Comparison of ENCODE assay signal across 8 cellular contexts in genomic region chr6:27871919-27872633, GRCh38. TPM values are rescaled to one million over a fixed set of nuclear protein-coding genes. Genes with fewer than 3 reads are reported as not detected.
DNase-seq lines count a peak whose midpoint lies in the region; ATAC-seq and TF ChIP-seq lines count a peak whose summit lies in the region.

No MANE protein-coding gene starts in this region.

- no peak for TF ChIP-seq EP300 in transverse colon (IDR thresholded peaks at IDR 0.05; ENCODE audit: low read depth)

- peak; percentile 36; the same call in 1 of the 2 replicates for TF ChIP-seq CTCF in PC-9 (conservative IDR thresholded peaks at IDR 0.05)
- peak in 2 of 5 experiments; percentile 8 to 45 for TF ChIP-seq CTCF in transverse colon (IDR thresholded peaks at IDR 0.05)

- H3K4me2 ChIP-seq in PC-9: peak overlapping the region; percentile 83
- H3K4me2 ChIP-seq in neuronal stem cell (ENCODE audit: insufficient read depth, low read length, poor library complexity, severe bottlenecking): peak overlapping the region; percentile 49

- no peaks in the 10 kb centered on the region for H3K9me2 ChIP-seq in PC-9 (ENCODE audit: insufficient read depth)

- in situ Hi-C loops in Caki2 (cut with HindIII; ENCODE audit: low pct_unique_long_range_greater_than_20kb, low sequenced_read_pairs): no loop called here
- in situ Hi-C loops in transverse colon (cut with MboI; ENCODE audit: low pct_ligation_motif_present in 1 of 4, low pct_unique_long_range_greater_than_20kb in 1 of 4, low sequenced_read_pairs in 3 of 4): loop anchor here in 1 of 4 donors (25.0 kb wide), 1 partner anchor 1285 kb away; the partner anchor contains the start of gene ABT1

- BruUV-seq in PC-9 (replicated peaks; lab: Mats Ljungman, UMichigan): TSS peak; percentile 80

- no peak overlapping the region for H3K14ac ChIP-seq in neuronal stem cell (ENCODE audit: low read length)

- peaks cover 12% of the 10 kb centered on the region; the same call in 1 of the 2 replicates for H3F3A ChIP-seq in PC-9 (ENCODE audit: insufficient read depth, low read depth)

- H3K36me3 ChIP-seq in PC-9 (ENCODE audit: low read depth) (no peaks in the 10 kb centered on the region), neuronal stem cell (replicated peaks in 1 of 2; ENCODE audit: control insufficient read depth in 2 of 2, insufficient read depth in 2 of 2, low read length in 2 of 2) (no peaks in the 10 kb centered on the region), transverse colon (no peaks in the 10 kb centered on the region)

- no peaks in the 10 kb centered on the region for H3K79me2 ChIP-seq in PC-9 (ENCODE audit: low read depth)

- DNase-seq in Caki2 (ENCODE audit: low read depth): peak; percentile 78
- DNase-seq in HUDEP-2 (lab: John Stamatoyannopoulos, UW; ENCODE audit: unreplicated experiment in 76 of 76): peak in 67 of 76 experiments; percentile 73 to 99 (median 92)
- DNase-seq in PC-9: peak; percentile 83 to 85
- DNase-seq in activated effector memory CD4-positive, alpha-beta T cell treated with Interleukin-2 at 50 U/mL for 16 hours: peak; percentile 72
- DNase-seq in fibroblast of the conjunctiva (ENCODE audit: low read depth): peak; percentile 97
- DNase-seq in neuronal stem cell (ENCODE audit: low spot score): peak; percentile 95
- DNase-seq in transverse colon: peak; percentile 84

- H3K9me3 ChIP-seq in PC-9 (ENCODE audit: insufficient read depth, low read depth) (no peaks in the 10 kb centered on the region), neuronal stem cell (replicated peaks in 1 of 2; ENCODE audit: control insufficient read depth in 2 of 2, insufficient read depth in 1 of 2, low read depth in 1 of 2, low read length in 2 of 2) (no peaks in the 10 kb centered on the region), transverse colon (no peaks in the 10 kb centered on the region)

- intact Hi-C loops in PC-9 (cut with micrococcal nuclease; ENCODE audit: unreplicated experiment): loop anchor here (2.0 kb wide), 1 partner anchor 61 kb away; a partner anchor contains a TSS
- intact Hi-C loops in transverse colon (cut with DNase I; ENCODE audit: low total_unique reads): no loop called here

- WGBS in neuronal stem cell (ENCODE audit: extremely low coverage in 2 of 2, insufficient read length in 2 of 2, insufficient replicate concordance in 1 of 2), 2 donors: no CpG with 5 or more reads among the region's 50 CpGs
- 2 to 10% methylated on average over 7 to 47 of the region's 50 CpGs for WGBS in transverse colon (ENCODE audit: low coverage in 1 of 2), 2 donors

- TF ChIP-seq POLR2A in transverse colon (IDR thresholded peaks at IDR 0.05): peak; percentile 98

- H3K23ac ChIP-seq in neuronal stem cell (ENCODE audit: low read depth, low read length, poor library complexity): peak overlapping the region; percentile 82

- no peak overlapping the region for H2BK5ac ChIP-seq in neuronal stem cell (ENCODE audit: low read length)

- no peak overlapping the region for H2BK120ac ChIP-seq in neuronal stem cell (ENCODE audit: low read depth, low read length)

- peaks cover 2% of the 10 kb centered on the region for H3K79me1 ChIP-seq in neuronal stem cell (ENCODE audit: low read depth, low read length)

- peak overlapping the region; percentile 67 for H3K4me3 ChIP-seq in PC-9
- peak overlapping the region; percentile 49 to 93 for H3K4me3 ChIP-seq in neuronal stem cell (ENCODE audit: low read length in 2 of 2)
- peak overlapping the region; percentile 36 to 66 (median 48) for H3K4me3 ChIP-seq in transverse colon

- H3K4me1 ChIP-seq in PC-9 (replicated peaks; ENCODE audit: insufficient read depth): peaks cover 7% of the 10 kb centered on the region; the same call in 1 of the 2 replicates
- peaks cover 0 to 8% of the 10 kb centered on the region in 2 donors for H3K4me1 ChIP-seq in neuronal stem cell (ENCODE audit: control insufficient read depth in 2 of 2, insufficient read depth in 1 of 2, low read depth in 1 of 2, low read length in 2 of 2)
- peaks cover 1 to 29% (median 17%) of the 10 kb centered on the region in 4 donors for H3K4me1 ChIP-seq in transverse colon

- H2BK12ac ChIP-seq in neuronal stem cell (ENCODE audit: low read length): no peak overlapping the region

- CTCF ChIA-PET in PC-9 (lab: Charles Lee): interaction anchor here (0.6 to 1.4 kb wide), 7 partner anchors 21 to 1689 kb away, joined by 3 to 6 read pairs (median 3); a partner anchor contains a TSS

- peak overlapping the region; percentile 75 for H2AFZ ChIP-seq in PC-9
- H2AFZ ChIP-seq in neuronal stem cell (ENCODE audit: low read length): no peak overlapping the region

- peak overlapping the region; percentile 94 for H3K9ac ChIP-seq in neuronal stem cell (ENCODE audit: low read depth, low read length, poor library complexity)

- no peak overlapping the region for H2AK5ac ChIP-seq in neuronal stem cell (ENCODE audit: low read depth, low read length)

- no peak overlapping the region for H4K8ac ChIP-seq in neuronal stem cell (ENCODE audit: low read depth, low read length)

- POLR2A ChIA-PET in PC-9 (lab: Charles Lee; ENCODE audit: unreplicated experiment): interaction anchor here (0.5 to 2.3 kb wide), 26 partner anchors 10 to 1847 kb away, joined by 3 to 47 read pairs (median 5); partner anchors contain the start of gene ZNF184

- H3K4ac ChIP-seq in neuronal stem cell (ENCODE audit: low read length): no peak overlapping the region

- H3K18ac ChIP-seq in neuronal stem cell (ENCODE audit: low read length): peak overlapping the region; percentile 92

- H3K27ac ChIP-seq in PC-9 (peak overlapping the region; percentile 70), neuronal stem cell (replicated peaks; ENCODE audit: low read length) (peak overlapping the region; percentile 94), transverse colon (peak overlapping the region; percentile 85 to 94 (median 90))

- H4K20me1 ChIP-seq in PC-9 (ENCODE audit: insufficient read depth): no peaks in the 10 kb centered on the region

- no peak overlapping the region for H2BK15ac ChIP-seq in neuronal stem cell (ENCODE audit: low read length)

- ATAC-seq in GM21360 (IDR thresholded peaks at IDR 0.05; ENCODE audit: unreplicated experiment): peak; percentile 44

- H3K27me3 ChIP-seq in PC-9 (ENCODE audit: insufficient read depth, low read depth) (no peaks in the 10 kb centered on the region), neuronal stem cell (ENCODE audit: control insufficient read depth in 3 of 3, insufficient read depth in 3 of 3, low read depth in 1 of 3, low read length in 3 of 3) (no peaks in the 10 kb centered on the region), transverse colon (peaks cover 54% of the 10 kb centered on the region)

- H4K91ac ChIP-seq in neuronal stem cell (ENCODE audit: low read depth, low read length, poor library complexity): no peak overlapping the region

RNA-seq across cellular contexts. Expression of gene OR2B2, which starts 40.1 kb away (rescaled TPM):
- total RNA-seq in Caki2 (2014; rRNA removed; shearing (Covaris generic); ENCODE audit: low replicate concordance): not detected in 2 replicates
- total RNA-seq in PC-9 (2021) (not detected in 2 replicates), transverse colon (not detected)
- polyA plus RNA-seq in neuronal stem cell (2013, experiment 1 of 2): not detected
- polyA plus RNA-seq in neuronal stem cell (2013, experiment 2 of 2): not detected

Comparison
In these comparisons a context has a peak if more than half of its experiments do, and no peak if none do; other contexts are left out.
1. Peak in every context shown above with its lines: DNase-seq, ATAC-seq, H3K4me3 ChIP-seq and H3K27ac ChIP-seq.